Comparison of ENCODE assay signal across 12 cellular contexts in the genomic region with DNA sequence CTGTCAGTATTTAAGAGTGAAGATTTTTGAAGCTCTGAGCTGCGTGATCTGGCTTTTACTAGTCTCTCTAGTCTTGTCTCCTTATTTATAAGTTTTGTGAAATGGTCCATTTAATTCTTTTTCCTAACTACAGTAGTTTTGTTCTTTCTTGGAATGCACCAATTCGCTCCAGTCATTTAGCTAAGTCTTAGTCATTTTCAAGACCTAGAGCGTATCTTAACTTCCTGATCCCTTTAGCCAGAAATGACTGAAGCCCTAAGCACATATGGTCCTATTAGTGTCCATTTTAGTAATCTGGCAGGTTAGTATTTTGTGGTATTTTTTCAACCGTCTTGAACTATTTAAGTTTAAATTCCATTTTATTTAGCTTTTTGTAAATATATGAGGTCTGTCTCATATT. TPM values are rescaled to one million over a fixed set of nuclear protein-coding genes. Genes with fewer than 3 reads are reported as not detected.
DNase-seq lines count a peak whose midpoint lies in the region; TF ChIP-seq lines count a peak whose summit lies in the region.
"Had no signal": no experiment of that assay in that cellular context is flagged by ENCODE, and none has a peak within 500 bp of the region (broad histone marks: within the 10 kb centered on the region; RNA-seq: fewer than 3 reads in every experiment).

No MANE protein-coding gene starts in this region.

- no peak for TF ChIP-seq CTCF in chondrocyte (IDR thresholded peaks at IDR 0.05)
- TF ChIP-seq CTCF in nephron (IDR thresholded peaks at IDR 0.05; ENCODE audit: unreplicated experiment in 3 of 3), result no peak
- TF ChIP-seq CTCF in mesothelial cell of epicardium (IDR thresholded peaks at IDR 0.05; ENCODE audit: unreplicated experiment), result no peak

- no peaks in the 10 kb centered on the region for H3K27me3 Mint-ChIP-seq in chondrocyte (ENCODE audit: low read depth)
- no peaks in the 10 kb centered on the region for H3K27me3 Mint-ChIP-seq in nephron (ENCODE audit: low read depth)
- H3K27me3 Mint-ChIP-seq in mesothelial cell of epicardium (ENCODE audit: low read depth), result no peaks in the 10 kb centered on the region

- H3K4me1 Mint-ChIP-seq in chondrocyte (ENCODE audit: low read depth) (peaks cover 56% of the 10 kb centered on the region), nephron (peaks cover 45% of the 10 kb centered on the region), mesothelial cell of epicardium (peaks cover 27% of the 10 kb centered on the region)

- no peak overlapping the region for H3K4me3 Mint-ChIP-seq in chondrocyte (ENCODE audit: unreplicated experiment)
- peak overlapping the region; percentile 45 to 78 (median 60) for H3K4me3 Mint-ChIP-seq in nephron
- no peak overlapping the region for H3K4me3 Mint-ChIP-seq in mesothelial cell of epicardium

- DNase-seq in ELR (ENCODE audit: low read depth), result peak; percentile 46
- peak; percentile 21 for DNase-seq in LHCN-M2 (ENCODE audit: low read depth)
- no peak for DNase-seq in chondrocyte (ENCODE audit: low spot score)
- no peak for DNase-seq in stimulated activated CD4-positive, alpha-beta T cell treated with anti-CD3 and anti-CD28 coated beads, Interleukin-4, amount 100 ng/mL, for 24 hours
- no peak for DNase-seq in H4 (ENCODE audit: low spot score)
- DNase-seq in NCI-H187 treated with DMSO at 0.1 percent for 48 hours (lab: John Stamatoyannopoulos, UW), result no peak
- DNase-seq in mesothelial cell of epicardium (ENCODE audit: low spot score in 2 of 2, unreplicated experiment in 2 of 2), result no peak
- DNase-seq: activated CD8-positive, alpha-beta memory T cell treated with anti-CD3 and anti-CD28 coated beads for 24 hours; Karpas-422; left cardiac atrium; NCI-H446 treated with DMSO at 0.1 percent for 48 hours had no signal

- H3K36me3 Mint-ChIP-seq in chondrocyte (ENCODE audit: low read depth), result peaks cover 2% of the 10 kb centered on the region
- H3K36me3 Mint-ChIP-seq in nephron (ENCODE audit: low read depth), result peaks cover 24% of the 10 kb centered on the region
- no peaks in the 10 kb centered on the region for H3K36me3 Mint-ChIP-seq in mesothelial cell of epicardium

- H3K9me3 Mint-ChIP-seq in chondrocyte (ENCODE audit: low read depth), result no peaks in the 10 kb centered on the region
- H3K9me3 Mint-ChIP-seq in nephron, result no peaks in the 10 kb centered on the region
- H3K9me3 Mint-ChIP-seq in mesothelial cell of epicardium, result no peaks in the 10 kb centered on the region

- H3K27ac Mint-ChIP-seq in chondrocyte (ENCODE audit: unreplicated experiment), result peak overlapping the region; percentile 78
- H3K27ac Mint-ChIP-seq in nephron, result peak overlapping the region in 2 of 3 experiments; percentile 14 to 73
- H3K27ac Mint-ChIP-seq in mesothelial cell of epicardium, result no peak overlapping the region

RNA-seq across cellular contexts. Expression of a gene that starts 3.6 kb away (rescaled TPM):
- total RNA-seq in LHCN-M2 (2014; rRNA removed), result 59.0 and 61.0 TPM in 2 replicates
- polyA plus RNA-seq in LHCN-M2 (2012), result 13.5 TPM
- total RNA-seq in chondrocyte, result 76.0 to 103 TPM (median 76.0 TPM) in 3 replicates
- 16.4 and 29.7 TPM in 2 replicates for total RNA-seq in H4 (2014; rRNA removed; shearing (Covaris generic))
- total RNA-seq in mesothelial cell of epicardium, result 101 to 112 TPM (median 110 TPM) in 3 replicates

Comparison
In these comparisons a context has a peak if more than half of its experiments do, and no peak if none do; other contexts are left out.
1. DNase-seq: peak in ELR (single experiment) and LHCN-M2 (single experiment); none in chondrocyte (single experiment), stimulated activated CD4-positive, alpha-beta T cell treated with anti-CD3 and anti-CD28 coated beads, Interleukin-4, amount 100 ng/mL, for 24 hours (single experiment), H4 (single experiment), NCI-H187 treated with DMSO at 0.1 percent for 48 hours (single experiment) and mesothelial cell of epicardium (0 of 2).
2. H3K4me3 Mint-ChIP-seq: peak in nephron (3 of 3); none in chondrocyte (single experiment) and mesothelial cell of epicardium (single experiment).